ENCODE assay signal across 8 cellular contexts in the genomic region with DNA sequence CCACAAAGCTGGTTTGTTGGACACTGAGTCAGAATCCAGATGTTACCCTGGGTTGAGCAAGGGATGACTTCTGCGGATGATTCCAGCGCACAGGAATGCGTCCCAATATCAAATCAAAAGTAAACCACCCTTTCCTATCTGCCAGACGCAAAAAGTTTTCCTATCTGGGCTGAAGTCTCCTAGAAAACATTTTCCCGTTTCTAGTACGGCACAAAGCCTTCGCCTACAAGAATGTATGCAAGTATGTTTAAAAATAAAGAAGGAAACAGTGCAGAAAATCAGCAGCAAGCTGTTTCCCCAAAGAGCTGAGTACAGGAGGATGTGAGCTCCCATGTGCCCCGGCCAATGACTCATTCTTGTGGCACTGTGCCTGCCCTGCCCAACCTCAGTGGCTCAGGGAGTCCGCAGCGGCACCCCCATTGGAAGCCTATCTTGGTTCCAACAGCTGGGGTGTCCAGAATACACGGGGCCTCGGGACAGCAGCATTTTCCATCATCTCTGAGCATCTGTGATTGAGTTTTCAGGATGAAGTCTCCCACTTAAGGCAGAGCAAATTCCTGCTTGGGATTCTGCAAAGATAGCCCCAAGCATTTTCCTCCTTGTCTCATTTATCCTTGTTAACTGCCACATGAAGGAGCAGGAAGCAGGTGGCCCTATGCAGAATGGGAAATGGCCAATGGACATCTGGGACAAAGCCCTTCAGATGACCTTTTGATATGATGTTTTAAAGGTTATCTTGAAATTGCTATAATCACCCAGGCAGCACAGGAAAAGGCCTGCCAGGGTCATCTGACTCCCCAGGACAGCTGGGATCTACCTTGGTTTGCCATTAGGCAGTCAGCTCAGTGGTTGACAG. TPM values are rescaled to one million over a fixed set of nuclear protein-coding genes. Genes with fewer than 3 reads are reported as not detected.
DNase-seq lines count a peak whose midpoint lies in the region; ATAC-seq and TF ChIP-seq lines count a peak whose summit lies in the region.

No MANE protein-coding gene starts in this region.

- intact Hi-C loops in head of caudate nucleus (cut with DNase I) = no loop called here

- peak overlapping the region; percentile 25 for H3K27ac ChIP-seq in skeletal muscle tissue (ENCODE audit: low read depth, low read length)

- ATAC-seq in SK-N-SH treated with all-trans-retinoic acid at 6 μM for 48 hours = peak; percentile 59

- no peak overlapping the region for H3K9ac ChIP-seq in skeletal muscle tissue (ENCODE audit: low read depth in 1 of 3, low read length in 3 of 3)

- H3K27me3 ChIP-seq in skeletal muscle tissue (ENCODE audit: control insufficient read depth in 3 of 3, insufficient read depth in 3 of 3, low read length in 3 of 3) = peaks cover 17 to 45% (median 23%) of the 10 kb centered on the region in 3 donors

- no peaks in the 10 kb centered on the region for H3K9me3 ChIP-seq in skeletal muscle tissue (ENCODE audit: control insufficient read depth in 3 of 3, low read length in 3 of 3)

- peaks cover 4 to 7% (median 5%) of the 10 kb centered on the region in 3 donors for H3K4me1 ChIP-seq in skeletal muscle tissue (ENCODE audit: control insufficient read depth in 3 of 3, insufficient read depth in 3 of 3, low read length in 3 of 3)

- peak; percentile 37 for DNase-seq in GM04503 (ENCODE audit: low read depth)
- peak in 28 of 42 donors; percentile 32 to 76 (median 50) for DNase-seq in head of caudate nucleus
- no peak for DNase-seq in NCI-H187 (lab: John Stamatoyannopoulos, UW)
- no peak for DNase-seq in NCI-H1694 (lab: John Stamatoyannopoulos, UW)
- DNase-seq in stimulated activated CD4-positive, alpha-beta T cell treated with anti-CD3 and anti-CD28 coated beads, Interleukin-2, amount 100 ng/mL, for 48 hours = no peak
- DNase-seq in NCI-H1105 treated with DMSO at 0.1 percent for 48 hours (lab: John Stamatoyannopoulos, UW) = no peak

- no peak overlapping the region for H3K4me3 ChIP-seq in skeletal muscle tissue (ENCODE audit: low read length in 3 of 3)

- no peaks in the 10 kb centered on the region for H3K36me3 ChIP-seq in skeletal muscle tissue (ENCODE audit: control insufficient read depth in 3 of 3, insufficient read depth in 3 of 3, low read length in 3 of 3)

TF ChIP-seq in SK-N-SH treated with all-trans-retinoic acid at 6 μM for 48 hours, 23 proteins besides CTCF, POLR2A, EP300 and RAD21:
- TF ChIP-seq TCF4 (CRISPR knock-in tag; IDR thresholded peaks at IDR 0.05; ENCODE audit: borderline replicate concordance) (peak; percentile 43; the same call in 1 of the 2 replicates), RARB (CRISPR knock-in tag; IDR thresholded peaks at IDR 0.05) (no peak), ARNTL (CRISPR knock-in tag; IDR thresholded peaks at IDR 0.05; ENCODE audit: borderline replicate concordance, low read depth) (no peak), GLIS3 (CRISPR knock-in tag; IDR thresholded peaks at IDR 0.05) (no peak), ISL1 (CRISPR knock-in tag; IDR thresholded peaks at IDR 0.05) (no peak)

RNA-seq across cellular contexts. Expression of gene KCNJ5, which starts 17.5 kb away (rescaled TPM):
- 0.52 TPM for total RNA-seq in skeletal muscle tissue

RNA-seq across cellular contexts. Expression of gene TP53AIP1, which starts 34.1 kb away (rescaled TPM):
- total RNA-seq in skeletal muscle tissue = not detected

RNA-seq across cellular contexts. Expression of gene KCNJ1, which starts 41.5 kb away (rescaled TPM):
- total RNA-seq in skeletal muscle tissue = not detected

Comparison
In these comparisons a context has a peak if more than half of its experiments do, and no peak if none do; other contexts are left out.
1. DNase-seq: peak in GM04503 (single experiment) and head of caudate nucleus (28 of 42); none in NCI-H187 (0 of 2), NCI-H1694 (single experiment), stimulated activated CD4-positive, alpha-beta T cell treated with anti-CD3 and anti-CD28 coated beads, Interleukin-2, amount 100 ng/mL, for 48 hours (0 of 2) and NCI-H1105 treated with DMSO at 0.1 percent for 48 hours (single experiment).